9 cellular contexts compared by ENCODE assay signal in genomic region chr3:169968224-169968623, GRCh38. TPM values are rescaled to one million over a fixed set of nuclear protein-coding genes. Genes with fewer than 3 reads are reported as not detected.
A peak's percentile ranks its signal among the peaks of the same experiment; 100 is the strongest.
DNase-seq lines count a peak whose midpoint lies in the region; ATAC-seq, FAIRE-seq and TF ChIP-seq lines count a peak whose summit lies in the region.
"Had no signal": no experiment of that assay in that cellular context is flagged by ENCODE, and none has a peak within 500 bp of the region (broad histone marks: within the 10 kb centered on the region; RNA-seq: fewer than 3 reads in every experiment).

No MANE protein-coding gene starts in this region.

- no peak overlapping the region for H2AFZ ChIP-seq in DND-41 (ENCODE audit: low read depth, low read length)
- no peak overlapping the region for H2AFZ ChIP-seq in OCI-LY1 (ENCODE audit: low read length)
- H2AFZ ChIP-seq in neuron (ENCODE audit: low read depth, low read length): no peak overlapping the region

- H3K27ac Mint-ChIP-seq in endodermal cell: no peak overlapping the region

- H3K9me3 ChIP-seq in DND-41 (ENCODE audit: insufficient read depth, low read length, severe bottlenecking): no peaks in the 10 kb centered on the region
- H3K9me3 ChIP-seq in OCI-LY1 (ENCODE audit: low read length): peaks cover 9% of the 10 kb centered on the region; the same call in 1 of the 2 replicates
- no peaks in the 10 kb centered on the region for H3K9me3 ChIP-seq in endodermal cell (ENCODE audit: control insufficient read depth, low read length)
- no peaks in the 10 kb centered on the region for H3K9me3 ChIP-seq in neuron (ENCODE audit: low read length)

- H3K27me3 ChIP-seq in DND-41 (ENCODE audit: insufficient read depth, low read length, poor library complexity) (no peaks in the 10 kb centered on the region), OCI-LY1 (ENCODE audit: insufficient read depth, low read length) (no peaks in the 10 kb centered on the region), endodermal cell (ENCODE audit: control insufficient read depth, insufficient read depth, low read length, poor library complexity, severe bottlenecking) (no peaks in the 10 kb centered on the region), neuron (ENCODE audit: insufficient read depth, low read length) (no peaks in the 10 kb centered on the region)

- no CpG with 5 or more reads among the region's 1 CpG for WGBS in endodermal cell (ENCODE audit: insufficient coverage in 1 of 2, insufficient read length in 1 of 2), 2 experiments

- H3K4me3 ChIP-seq in DND-41 (ENCODE audit: low read depth in 1 of 2, low read length in 2 of 2): peak overlapping the region; percentile 49 to 80; a peak in 3 of 4 replicates
- peak overlapping the region; percentile 90 for H3K4me3 ChIP-seq in OCI-LY1 (ENCODE audit: low read depth, low read length, poor library complexity, severe bottlenecking)
- peak overlapping the region; percentile 96 for H3K4me3 ChIP-seq in endodermal cell (ENCODE audit: low read length)
- H3K4me3 ChIP-seq in neuron (ENCODE audit: low read length): peak overlapping the region; percentile 65

- H3K36me3 ChIP-seq in DND-41 (ENCODE audit: insufficient read depth, low read length) (peaks cover 16% of the 10 kb centered on the region), OCI-LY1 (ENCODE audit: insufficient read depth, low read length) (peaks cover 62% of the 10 kb centered on the region), endodermal cell (ENCODE audit: control insufficient read depth, insufficient read depth, low read length) (peaks cover 17% of the 10 kb centered on the region), neuron (ENCODE audit: insufficient read depth, low read length) (peaks cover 12% of the 10 kb centered on the region)

- no peak overlapping the region; the same call in 1 of the 2 replicates for H3K27ac ChIP-seq in DND-41 (ENCODE audit: low read length)
- peak overlapping the region; percentile 91 for H3K27ac ChIP-seq in OCI-LY1 (ENCODE audit: low read depth, low read length, poor library complexity, severe bottlenecking)
- no peak overlapping the region for H3K27ac ChIP-seq in endodermal cell (ENCODE audit: low read depth, low read length)

- H3K4me3 Mint-ChIP-seq in endodermal cell: peak overlapping the region; percentile 84

- ATAC-seq in DND-41 (ENCODE audit: insufficient read depth, low read depth) (no peak), GM21786 (IDR thresholded peaks at IDR 0.05; ENCODE audit: unreplicated experiment) (no peak), HG02798 (IDR thresholded peaks at IDR 0.05; ENCODE audit: poor library complexity, unreplicated experiment) (no peak), GM18861 (IDR thresholded peaks at IDR 0.05; ENCODE audit: unreplicated experiment) (no peak)

- H3K4me1 Mint-ChIP-seq in endodermal cell: peaks cover 28% of the 10 kb centered on the region

- peak overlapping the region; percentile 73 for H3K4me2 ChIP-seq in DND-41 (ENCODE audit: insufficient read depth, low read length)
- H3K4me2 ChIP-seq in OCI-LY1 (ENCODE audit: low read length): peak overlapping the region; percentile 91

- no peaks in the 10 kb centered on the region for H3K9me3 Mint-ChIP-seq in endodermal cell

- TF ChIP-seq POLR2A in GM12892 (IDR thresholded peaks at IDR 0.05; ENCODE audit: low read depth, low read length): no peak

- H3K9ac ChIP-seq in DND-41 (ENCODE audit: low read depth, low read length): peak overlapping the region; percentile 73
- H3K9ac ChIP-seq in OCI-LY1 (ENCODE audit: low read length): peak overlapping the region; percentile 81
- peak overlapping the region; percentile 90 for H3K9ac ChIP-seq in endodermal cell (ENCODE audit: extremely low read depth, low read length, poor library complexity, severe bottlenecking)

- no peaks in the 10 kb centered on the region for H3F3A ChIP-seq in OCI-LY1 (ENCODE audit: insufficient read depth, low read length)

- H4K20me1 ChIP-seq in DND-41 (ENCODE audit: insufficient read depth, low read length) (peaks cover 48% of the 10 kb centered on the region; the same call in 1 of the 2 replicates), OCI-LY1 (ENCODE audit: insufficient read depth, low read length) (no peaks in the 10 kb centered on the region)

- peaks cover 5% of the 10 kb centered on the region for H3K36me3 Mint-ChIP-seq in endodermal cell (ENCODE audit: low read depth)

- H3K27me3 Mint-ChIP-seq in endodermal cell (ENCODE audit: insufficient read depth): peaks cover 4% of the 10 kb centered on the region

- peaks cover 70% of the 10 kb centered on the region for H3K79me2 ChIP-seq in DND-41 (ENCODE audit: insufficient read depth, low read length)
- peaks cover 71% of the 10 kb centered on the region for H3K79me2 ChIP-seq in OCI-LY1 (ENCODE audit: insufficient read depth, low read length)

- TF ChIP-seq CTCF in DND-41 (IDR thresholded peaks at IDR 0.05; ENCODE audit: borderline replicate concordance, extremely low read depth, low read length, poor library complexity, severe bottlenecking) (no peak), OCI-LY1 (IDR thresholded peaks at IDR 0.05; ENCODE audit: low read length) (no peak), endodermal cell (conservative IDR thresholded peaks at IDR 0.05) (no peak)

- DNase-seq in DND-41 (no peak), endodermal cell (no peak), GM12892 (ENCODE audit: insufficient read length) (no peak)

- no peaks in the 10 kb centered on the region for H3K9me2 ChIP-seq in OCI-LY1 (ENCODE audit: low read depth, low read length)

- FAIRE-seq in GM12892 (lab: Jason Lieb, UNC): no peak
- FAIRE-seq: GM12891 had no signal

- peaks cover 47% of the 10 kb centered on the region for H3K4me1 ChIP-seq in DND-41 (ENCODE audit: insufficient read depth, low read length)
- peaks cover 84% of the 10 kb centered on the region for H3K4me1 ChIP-seq in OCI-LY1 (ENCODE audit: insufficient read depth, low read length, severe bottlenecking)
- peaks cover 4% of the 10 kb centered on the region for H3K4me1 ChIP-seq in endodermal cell (ENCODE audit: control insufficient read depth, insufficient read depth, low read length)
- peaks cover 19% of the 10 kb centered on the region for H3K4me1 ChIP-seq in neuron (ENCODE audit: insufficient read depth, low read length)

RNA-seq across cellular contexts. Expression of gene SEC62, which starts 1.6 kb away (rescaled TPM):
- total RNA-seq in endodermal cell: 10 to 100 TPM; 48.7 to 64.4 TPM
- 57.8 TPM for polyA plus RNA-seq in endodermal cell (2013, experiment 1 of 2)
- polyA plus RNA-seq in endodermal cell (2013, experiment 2 of 2): 55.0 TPM
- 58.3 TPM for polyA plus RNA-seq in GM12892 (2012; ENCODE audit: missing spikeins)

RNA-seq across cellular contexts. Expression of gene SAMD7, which starts 56.9 kb away (rescaled TPM):
- total RNA-seq in endodermal cell: not detected
- not detected for polyA plus RNA-seq in endodermal cell (2013, experiment 1 of 2)
- polyA plus RNA-seq in endodermal cell (2013, experiment 2 of 2): not detected
- polyA plus RNA-seq in GM12892 (2012; ENCODE audit: missing spikeins): not detected
